Comparison of ENCODE assay signal across 28 cellular contexts in genomic region chr1:220551001-220551400, GRCh38. TPM values are rescaled to one million over a fixed set of nuclear protein-coding genes. Genes with fewer than 3 reads are reported as not detected.
"Had no signal": no experiment of that assay in that cellular context is flagged by ENCODE, and none has a peak within 500 bp of the region (broad histone marks: within the 10 kb centered on the region; RNA-seq: fewer than 3 reads in every experiment).

No MANE protein-coding gene starts in this region.

- DNase-seq: activated B cell treated with CpG ODN at 0.5 μM for 24 hours; activated CD4-positive, alpha-beta memory T cell treated with anti-CD3 and anti-CD28 coated beads for 36 hours; activated CD4-positive, alpha-beta T cell treated with anti-CD3 and anti-CD28 coated beads, Interleukin-2, amount 10 ng/mL, durations not matched to agents 7 days and 5 days; activated CD8-positive, alpha-beta memory T cell treated with anti-CD3 and anti-CD28 coated beads for 24 hours; activated effector memory CD4-positive, alpha-beta T cell treated with anti-CD3 and anti-CD28 coated beads, Interleukin-2, amount 50 U/mL, for 16 hours; activated naive CD4-positive, alpha-beta T cell treated with Interleukin-2 at 50 U/mL for 16 hours; activated naive CD8-positive, alpha-beta T cell treated with anti-CD3 and anti-CD28 coated beads, Interleukin-2, amount 50 U/mL, for 24 hours; activated T-cell treated with anti-CD3 and anti-CD28 coated beads, Interleukin-2, amount 50 U/mL, for 4 hours; amniotic stem cell; body of pancreas; Karpas-422; MM.1S; NCI-H1105; NCI-H1436; NCI-H1694 treated with DMSO at 0.1 percent for 48 hours; NCI-H2029 treated with DMSO at 0.1 percent for 48 hours; NCI-H446; NCI-H526; NCI-H774; NK-92 treated with Interleukin-12 subunit alpha and Interleukin-12 subunit beta, amount 100 ng/mL, for 24 hours; Peyer's patch; SHP77 treated with DMSO at 0.1 percent for 48 hours; T-helper 17 cell; T-helper 9 cell had no signal

- H3K9me3 ChIP-seq: ascending aorta, body of pancreas, Peyer's patch had no signal

- H3K27me3 ChIP-seq: ascending aorta, body of pancreas, Peyer's patch had no signal

- H3K4me1 ChIP-seq: ascending aorta, body of pancreas, Peyer's patch had no signal

- H3K27ac ChIP-seq: ascending aorta, body of pancreas, Peyer's patch, RWPE1 had no signal

- ATAC-seq: activated naive CD4-positive, alpha-beta T cell treated with anti-CD3 and anti-CD28 coated beads, Interleukin-2, amount 50 U/mL, for 72 hours; activated naive CD8-positive, alpha-beta T cell treated with anti-CD3 and anti-CD28 coated beads, Interleukin-2, amount 50 U/mL, for 24 hours; activated T-cell treated with anti-CD3 and anti-CD28 coated beads, Interleukin-2, amount 50 U/mL, for 4 hours; body of pancreas; K562; T-helper 17 cell had no signal

- H3K36me3 ChIP-seq: ascending aorta, Peyer's patch had no signal

- H3K4me3 ChIP-seq: ascending aorta, body of pancreas, K562, Peyer's patch had no signal

RNA-seq across cellular contexts. Expression of gene MARK1, which starts 23.1 kb away (rescaled TPM):
- total RNA-seq: activated CD4-positive, alpha-beta memory T cell treated with anti-CD3 and anti-CD28 coated beads for 36 hours; activated CD4-positive, alpha-beta T cell treated with anti-CD3 and anti-CD28 coated beads, Interleukin-2, amount 10 ng/mL, durations not matched to agents 7 days and 5 days; activated naive CD4-positive, alpha-beta T cell treated with anti-CD3 and anti-CD28 coated beads, Interleukin-2, amount 50 U/mL, for 72 hours; K562 had no signal
